ENCODE assay signal across 15 cellular contexts in the genomic region with DNA sequence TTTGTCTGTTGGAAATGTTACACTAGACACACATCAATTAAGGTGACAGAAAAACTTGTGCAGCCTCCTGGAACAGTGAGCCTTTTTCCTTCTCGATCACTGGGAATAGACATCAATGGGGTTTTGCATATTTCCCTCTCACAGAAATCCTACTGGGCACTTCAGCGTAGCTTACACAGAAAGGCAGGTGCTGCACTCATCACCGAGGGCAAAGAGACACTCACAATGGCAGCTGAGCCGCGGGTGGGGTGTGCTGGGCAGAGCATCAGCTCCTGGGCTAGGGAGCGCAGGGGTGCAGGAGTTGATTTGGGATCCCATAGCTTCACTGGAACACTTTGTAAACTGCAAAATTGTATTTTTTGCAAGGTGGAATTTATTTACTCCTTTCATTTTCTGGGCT.
DNase-seq lines count a peak whose midpoint lies in the region; ATAC-seq and TF ChIP-seq lines count a peak whose summit lies in the region.
"Had no signal": no experiment of that assay in that cellular context is flagged by ENCODE, and none has a peak within 500 bp of the region (broad histone marks: within the 10 kb centered on the region; RNA-seq: fewer than 3 reads in every experiment).

No MANE protein-coding gene starts in this region.

- no peaks in the 10 kb centered on the region for H3K9me3 Mint-ChIP-seq in activated CD4-positive, alpha-beta T cell treated with anti-CD3 and anti-CD28 coated beads, Interleukin-2, amount 10 ng/mL, durations not matched to agents 7 days and 5 days

- no peak for ATAC-seq in thoracic aorta (ENCODE audit: insufficient number of reproducible peaks, low FRiP score, low read depth)
- no peak for ATAC-seq in HG03039 (IDR thresholded peaks at IDR 0.05; ENCODE audit: unreplicated experiment)

- H3K36me3 ChIP-seq in esophagus muscularis mucosa (no peaks in the 10 kb centered on the region), thoracic aorta (no peaks in the 10 kb centered on the region)

- H3K4me3 Mint-ChIP-seq in activated CD4-positive, alpha-beta T cell treated with anti-CD3 and anti-CD28 coated beads, Interleukin-2, amount 10 ng/mL, durations not matched to agents 7 days and 5 days, result no peak overlapping the region
- H3K4me3 Mint-ChIP-seq: endodermal cell had no signal

- POLR2A ChIA-PET in activated CD4-positive, alpha-beta T cell treated with anti-CD3 and anti-CD28 coated beads, Interleukin-2, amount 10 ng/mL, durations not matched to agents 7 days and 5 days (lab: Charles Lee), result no interaction called here

- H3K27ac ChIP-seq in esophagus muscularis mucosa (replicated peaks in 1 of 4) (peak overlapping the region; percentile 24 to 63 (median 40)), thoracic aorta (peak overlapping the region; percentile 84 to 92)

- H3K27me3 ChIP-seq in esophagus muscularis mucosa (no peaks in the 10 kb centered on the region), thoracic aorta (replicated peaks; ENCODE audit: insufficient read depth) (no peaks in the 10 kb centered on the region)
- H3K27me3 ChIP-seq: testis had no signal

- H3K4me1 ChIP-seq in esophagus muscularis mucosa, result peaks cover 4 to 35% (median 29%) of the 10 kb centered on the region in 4 donors
- H3K4me1 ChIP-seq in thoracic aorta (ENCODE audit: control insufficient read depth in 1 of 2, low read depth in 2 of 2), result peaks cover 15 to 44% of the 10 kb centered on the region in 2 donors
- H3K4me1 ChIP-seq: testis had no signal

- CTCF ChIA-PET in activated CD4-positive, alpha-beta T cell treated with anti-CD3 and anti-CD28 coated beads, Interleukin-2, amount 10 ng/mL, durations not matched to agents 7 days and 5 days (lab: Charles Lee), result interaction anchor here (0.8 kb wide), 1 partner anchor 13 kb away, joined by 4 read pairs; no protein-coding TSS in a partner anchor

- 92% methylated on average over 6 of the region's 6 CpGs for WGBS in esophagus muscularis mucosa

- no peaks in the 10 kb centered on the region for H3K36me3 Mint-ChIP-seq in activated CD4-positive, alpha-beta T cell treated with anti-CD3 and anti-CD28 coated beads, Interleukin-2, amount 10 ng/mL, durations not matched to agents 7 days and 5 days (ENCODE audit: low read depth)

- no peak for TF ChIP-seq EP300 in esophagus muscularis mucosa (IDR thresholded peaks at IDR 0.05)

- TF ChIP-seq CTCF in esophagus muscularis mucosa (IDR thresholded peaks at IDR 0.05), result no peak
- TF ChIP-seq CTCF in thoracic aorta (IDR thresholded peaks at IDR 0.05), result no peak

- no peaks in the 10 kb centered on the region for H3K9me3 ChIP-seq in esophagus muscularis mucosa
- no peaks in the 10 kb centered on the region for H3K9me3 ChIP-seq in thoracic aorta
- H3K9me3 ChIP-seq: mucosa of descending colon, testis had no signal

- H3K4me3 ChIP-seq in esophagus muscularis mucosa, result no peak overlapping the region
- H3K4me3 ChIP-seq in thoracic aorta, result no peak overlapping the region
- H3K4me3 ChIP-seq: mucosa of descending colon, testis had no signal

- H3K27me3 Mint-ChIP-seq in activated CD4-positive, alpha-beta T cell treated with anti-CD3 and anti-CD28 coated beads, Interleukin-2, amount 10 ng/mL, durations not matched to agents 7 days and 5 days, result no peaks in the 10 kb centered on the region

- no peak for TF ChIP-seq POLR2A in esophagus muscularis mucosa (IDR thresholded peaks at IDR 0.05; ENCODE audit: low read depth)

- peaks cover 8% of the 10 kb centered on the region for H3K4me1 Mint-ChIP-seq in activated CD4-positive, alpha-beta T cell treated with anti-CD3 and anti-CD28 coated beads, Interleukin-2, amount 10 ng/mL, durations not matched to agents 7 days and 5 days
- H3K4me1 Mint-ChIP-seq: endodermal cell had no signal

- peak; percentile 34 for DNase-seq in NCI-H1105 (lab: John Stamatoyannopoulos, UW)
- DNase-seq in NCI-H2107 treated with DMSO at 0.1 percent for 48 hours (lab: John Stamatoyannopoulos, UW; ENCODE audit: unreplicated experiment), result peak; percentile 73
- peak; percentile 66 for DNase-seq in esophagus muscularis mucosa (ENCODE audit: extremely low spot score)
- DNase-seq in thoracic aorta (ENCODE audit: low spot score), result no peak
- no peak for DNase-seq in activated CD4-positive, alpha-beta T cell treated with anti-CD3 and anti-CD28 coated beads, Interleukin-2, amount 10 ng/mL, durations not matched to agents 7 days and 5 days
- no peak for DNase-seq in AG08396 (ENCODE audit: low spot score)
- DNase-seq: activated CD4-positive, CD25-positive, alpha-beta regulatory T cell; activated naive CD4-positive, alpha-beta T cell treated with anti-CD3 and anti-CD28 coated beads, Interleukin-2, amount 50 U/mL, for 16 hours; activated T-cell treated with anti-CD3 and anti-CD28 coated beads for 4 hours; central memory CD4-positive, alpha-beta T cell; endodermal cell; mucosa of descending colon; NCI-H446 treated with DMSO at 0.1 percent for 48 hours; testis had no signal

- H3K27ac Mint-ChIP-seq in activated CD4-positive, alpha-beta T cell treated with anti-CD3 and anti-CD28 coated beads, Interleukin-2, amount 10 ng/mL, durations not matched to agents 7 days and 5 days, result no peak overlapping the region
- H3K27ac Mint-ChIP-seq: endodermal cell had no signal

- intact Hi-C loops in esophagus muscularis mucosa (cut with DNase I), result no loop called here

Comparison
In these comparisons a context has a peak if more than half of its experiments do, and no peak if none do; other contexts are left out.
1. DNase-seq: peak in NCI-H1105 (single experiment), NCI-H2107 treated with DMSO at 0.1 percent for 48 hours (single experiment) and esophagus muscularis mucosa (single experiment); none in thoracic aorta (single experiment), activated CD4-positive, alpha-beta T cell treated with anti-CD3 and anti-CD28 coated beads, Interleukin-2, amount 10 ng/mL, durations not matched to agents 7 days and 5 days (single experiment) and AG08396 (single experiment).